In the genomic region with DNA sequence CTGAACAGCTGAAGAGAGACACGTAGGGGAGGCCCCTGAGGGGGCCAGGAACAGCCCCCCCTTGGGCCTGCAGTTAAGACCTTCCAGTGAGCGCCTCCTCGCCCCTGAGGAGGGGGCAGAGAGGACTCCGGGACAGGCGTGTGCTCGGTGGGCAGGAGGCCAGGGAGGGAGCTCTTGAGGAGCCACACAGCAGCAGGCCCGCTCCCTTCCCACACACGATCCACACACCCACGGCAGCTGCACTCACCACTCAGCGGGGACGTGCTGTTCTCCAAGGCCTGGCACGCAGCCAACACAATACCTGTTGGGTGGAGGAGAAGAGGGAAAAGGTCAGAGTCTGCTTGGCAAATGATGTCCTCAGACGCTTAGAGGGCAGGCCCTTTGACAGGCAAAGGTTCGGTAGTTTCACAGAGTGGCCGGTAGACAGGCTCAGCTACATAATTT, we compare ENCODE assay signal across 10 cellular contexts. TPM values are rescaled to one million over a fixed set of nuclear protein-coding genes. Genes with fewer than 3 reads are reported as not detected.
DNase-seq lines count a peak whose midpoint lies in the region; ATAC-seq and TF ChIP-seq lines count a peak whose summit lies in the region.
"Had no signal": no experiment of that assay in that cellular context is flagged by ENCODE, and none has a peak within 500 bp of the region (broad histone marks: within the 10 kb centered on the region; RNA-seq: fewer than 3 reads in every experiment).

No MANE protein-coding gene starts in this region.

- no peaks in the 10 kb centered on the region for H3K79me1 ChIP-seq in neuronal stem cell (ENCODE audit: low read depth, low read length)

- TF ChIP-seq CTCF in osteocyte (IDR thresholded peaks at IDR 0.05) = no peak

- H3K4me2 ChIP-seq in neuronal stem cell (ENCODE audit: insufficient read depth, low read length, poor library complexity, severe bottlenecking) = no peak overlapping the region

- no peak overlapping the region for H2BK120ac ChIP-seq in neuronal stem cell (ENCODE audit: low read depth, low read length)

- H2BK12ac ChIP-seq in neuronal stem cell (ENCODE audit: low read length) = no peak overlapping the region

- intact Hi-C loops in dendritic cell treated with granulocyte-macrophage colony-stimulating factor and Interleukin-4, amounts not matched to agents 40 ng/mL and 50 ng/mL, for 4 days (cut with micrococcal nuclease) = loop anchor here (5.0 kb wide), 2 partner anchors 38 to 42 kb away; a partner anchor contains a TSS

- no peak overlapping the region for H2AFZ ChIP-seq in neuronal stem cell (ENCODE audit: low read length)

- H2AK5ac ChIP-seq in neuronal stem cell (ENCODE audit: low read depth, low read length) = no peak overlapping the region

- no peak overlapping the region for H4K91ac ChIP-seq in neuronal stem cell (ENCODE audit: low read depth, low read length, poor library complexity)

- peak overlapping the region; percentile 28 for H3K27ac Mint-ChIP-seq in dendritic cell treated with granulocyte-macrophage colony-stimulating factor and Interleukin-4, amounts not matched to agents 40 ng/mL and 50 ng/mL, for 4 days
- H3K27ac Mint-ChIP-seq in osteocyte (ENCODE audit: unreplicated experiment) = no peak overlapping the region

- WGBS in neuronal stem cell (ENCODE audit: extremely low coverage in 2 of 2, insufficient read length in 2 of 2, insufficient replicate concordance in 1 of 2), 2 donors = no CpG with 5 or more reads among the region's 15 CpGs

- H3K18ac ChIP-seq in neuronal stem cell (ENCODE audit: low read length) = peak overlapping the region; percentile 23

- H3K27me3 ChIP-seq in neuronal stem cell (ENCODE audit: control insufficient read depth in 3 of 3, insufficient read depth in 3 of 3, low read depth in 1 of 3, low read length in 3 of 3) (peaks cover 0 to 13% (median 0%) of the 10 kb centered on the region in 3 experiments), MG63 (no peaks in the 10 kb centered on the region)

- no peak overlapping the region for H4K8ac ChIP-seq in neuronal stem cell (ENCODE audit: low read depth, low read length)

- H3K14ac ChIP-seq in neuronal stem cell (ENCODE audit: low read length) = peak overlapping the region; percentile 77

- H2BK5ac ChIP-seq in neuronal stem cell (ENCODE audit: low read length) = no peak overlapping the region

- no peak for ATAC-seq in HG03280 (IDR thresholded peaks at IDR 0.05; ENCODE audit: unreplicated experiment)

- H3K4me3 ChIP-seq in neuronal stem cell (ENCODE audit: low read length in 2 of 2) (no peak overlapping the region), MG63 (no peak overlapping the region)

- H3K9me3 ChIP-seq in neuronal stem cell (replicated peaks in 1 of 2; ENCODE audit: control insufficient read depth in 2 of 2, insufficient read depth in 1 of 2, low read depth in 1 of 2, low read length in 2 of 2) (no peaks in the 10 kb centered on the region), MG63 (no peaks in the 10 kb centered on the region)

- no peak overlapping the region for H3K27ac ChIP-seq in neuronal stem cell (replicated peaks; ENCODE audit: low read length)

- no peaks in the 10 kb centered on the region for H3K4me1 ChIP-seq in neuronal stem cell (ENCODE audit: control insufficient read depth in 2 of 2, insufficient read depth in 1 of 2, low read depth in 1 of 2, low read length in 2 of 2)

- peaks cover 98% of the 10 kb centered on the region for H3K4me1 Mint-ChIP-seq in dendritic cell treated with granulocyte-macrophage colony-stimulating factor and Interleukin-4, amounts not matched to agents 40 ng/mL and 50 ng/mL, for 4 days (ENCODE audit: low read depth)
- no peaks in the 10 kb centered on the region for H3K4me1 Mint-ChIP-seq in osteocyte (ENCODE audit: unreplicated experiment)

- no peak overlapping the region for H3K4me3 Mint-ChIP-seq in dendritic cell treated with granulocyte-macrophage colony-stimulating factor and Interleukin-4, amounts not matched to agents 40 ng/mL and 50 ng/mL, for 4 days
- no peak overlapping the region for H3K4me3 Mint-ChIP-seq in osteocyte (ENCODE audit: unreplicated experiment)

- peaks cover 51% of the 10 kb centered on the region for H3K36me3 Mint-ChIP-seq in dendritic cell treated with granulocyte-macrophage colony-stimulating factor and Interleukin-4, amounts not matched to agents 40 ng/mL and 50 ng/mL, for 4 days (ENCODE audit: low read depth)
- H3K36me3 Mint-ChIP-seq in osteocyte (ENCODE audit: unreplicated experiment) = no peaks in the 10 kb centered on the region

- H3K36me3 ChIP-seq in neuronal stem cell (replicated peaks in 1 of 2; ENCODE audit: control insufficient read depth in 2 of 2, insufficient read depth in 2 of 2, low read length in 2 of 2) (no peaks in the 10 kb centered on the region), MG63 (no peaks in the 10 kb centered on the region)

- H3K9me3 Mint-ChIP-seq in dendritic cell treated with granulocyte-macrophage colony-stimulating factor and Interleukin-4, amounts not matched to agents 40 ng/mL and 50 ng/mL, for 4 days = no peaks in the 10 kb centered on the region
- H3K9me3 Mint-ChIP-seq in osteocyte (ENCODE audit: unreplicated experiment) = no peaks in the 10 kb centered on the region

- H3K23ac ChIP-seq in neuronal stem cell (ENCODE audit: low read depth, low read length, poor library complexity) = peak overlapping the region; percentile 61

- DNase-seq in HT-29 (ENCODE audit: low spot score) (peak; percentile 91), NCI-H2171 treated with DMSO at 0.1 percent for 48 hours (lab: John Stamatoyannopoulos, UW) (peak; percentile 85), neuronal stem cell (ENCODE audit: low spot score) (no peak), MG63 (no peak), osteocyte (ENCODE audit: extremely low spot score, unreplicated experiment) (no peak)
- no peak for DNase-seq in stimulated activated CD4-positive, alpha-beta T cell treated with anti-CD3 and anti-CD28 coated beads, Interleukin-12 subunit alpha, Interleukin-12 subunit beta, amount 100 ng/mL, for 4 hours
- DNase-seq: amniotic stem cell, T-helper 9 cell had no signal

- no peak overlapping the region for H3K4ac ChIP-seq in neuronal stem cell (ENCODE audit: low read length)

- H3K27me3 Mint-ChIP-seq in dendritic cell treated with granulocyte-macrophage colony-stimulating factor and Interleukin-4, amounts not matched to agents 40 ng/mL and 50 ng/mL, for 4 days = no peaks in the 10 kb centered on the region
- peaks cover 8% of the 10 kb centered on the region for H3K27me3 Mint-ChIP-seq in osteocyte (ENCODE audit: unreplicated experiment)

- H2BK15ac ChIP-seq in neuronal stem cell (ENCODE audit: low read length) = no peak overlapping the region

- peak overlapping the region; percentile 64 for H3K9ac ChIP-seq in neuronal stem cell (ENCODE audit: low read depth, low read length, poor library complexity)

RNA-seq across cellular contexts. Expression of a gene that starts 39.0 kb away (rescaled TPM):
- total RNA-seq in HT-29 (2014; rRNA removed; shearing (Covaris generic)) = 37.5 and 43.3 TPM in 2 replicates
- 0.25 TPM for polyA plus RNA-seq in neuronal stem cell (2013, experiment 1 of 2)
- 0.25 TPM for polyA plus RNA-seq in neuronal stem cell (2013, experiment 2 of 2)
- 0.05 and 0.43 TPM in 2 replicates for total RNA-seq in MG63 (2014; rRNA removed; shearing (Covaris generic); ENCODE audit: low replicate concordance)
- 0.08 TPM in 1 of 2 replicates, not detected in the other for total RNA-seq in osteocyte

Comparison
In these comparisons a context has a peak if more than half of its experiments do, and no peak if none do; other contexts are left out.
1. DNase-seq: peak in HT-29 (single experiment) and NCI-H2171 treated with DMSO at 0.1 percent for 48 hours (single experiment); none in neuronal stem cell (single experiment), MG63 (single experiment), osteocyte (single experiment) and stimulated activated CD4-positive, alpha-beta T cell treated with anti-CD3 and anti-CD28 coated beads, Interleukin-12 subunit alpha, Interleukin-12 subunit beta, amount 100 ng/mL, for 4 hours (single experiment).
2. RNA of a gene that starts 39.0 kb away (total RNA-seq): 37.5 to 43.3 TPM in HT-29; 0.05 to 0.43 TPM in MG63 and 0.08 TPM in osteocyte; every median in the first group is over 10 times any median in the second.